8 cellular contexts compared by ENCODE assay signal in genomic region chr2:26692814-26693286, GRCh38. TPM values are rescaled to one million over a fixed set of nuclear protein-coding genes. Genes with fewer than 3 reads are reported as not detected.
DNase-seq lines count a peak whose midpoint lies in the region; ATAC-seq, FAIRE-seq and TF ChIP-seq lines count a peak whose summit lies in the region.

No MANE protein-coding gene starts in this region.

- peaks cover 13% of the 10 kb centered on the region; the same call in 1 of the 2 replicates for H4K20me1 ChIP-seq in HepG2 (ENCODE audit: insufficient read depth, low read length)

- DNase-seq in HepG2 (ENCODE audit: low spot score) (no peak), right lobe of liver (no peak), astrocyte of the hippocampus (ENCODE audit: low read depth, low spot score) (peak; percentile 83), left lung (peak in 1 of 2 donors; percentile 70), uterus (no peak), erythroblast (lab: John Stamatoyannopoulos, UW) (no peak), OCI-M2 (lab: John Stamatoyannopoulos, UW; ENCODE audit: unreplicated experiment) (no peak)
- DNase-seq in activated effector memory CD4-positive, alpha-beta T cell treated with Interleukin-2 at 50 U/mL for 16 hours: no peak

- in situ Hi-C loops in HepG2 (cut with HindIII; ENCODE audit: extremely low pct_ligation_motif_present, low pct_unique_long_range_greater_than_20kb): no loop called here

- TF ChIP-seq POLR2A in HepG2 (IDR thresholded peaks at IDR 0.05; ENCODE audit: insufficient read depth in 1 of 2, low read depth in 2 of 2, low read length in 2 of 2): no peak
- TF ChIP-seq POLR2A in right lobe of liver (IDR thresholded peaks at IDR 0.05): no peak
- no peak for TF ChIP-seq POLR2A in uterus (IDR thresholded peaks at IDR 0.05)
- TF ChIP-seq POLR2A in erythroblast (IDR thresholded peaks at IDR 0.05; ENCODE audit: low read length): no peak

- ATAC-seq in HepG2 (no peak; the same call in 2 of the 3 replicates), right lobe of liver (no peak), left lung (peak; percentile 12)

- H2AFZ ChIP-seq in HepG2 (ENCODE audit: low read length): no peak overlapping the region

- H3K27ac ChIP-seq in HepG2 (ENCODE audit: extremely low read length, insufficient read depth, low read length) (no peak overlapping the region), right lobe of liver (no peak overlapping the region), left lung (no peak overlapping the region), uterus (no peak overlapping the region)

- H3K4me1 ChIP-seq in HepG2 (ENCODE audit: insufficient read depth, low read length): peaks cover 8% of the 10 kb centered on the region
- H3K4me1 ChIP-seq in right lobe of liver: peaks cover 0 to 9% (median 0%) of the 10 kb centered on the region in 4 donors
- peaks cover 6 to 12% of the 10 kb centered on the region in 2 donors for H3K4me1 ChIP-seq in left lung
- peaks cover 5 to 11% of the 10 kb centered on the region in 2 donors for H3K4me1 ChIP-seq in uterus

- peak overlapping the region in 1 of 3 experiments; percentile 20; a peak in 1 of 6 replicates for H3K4me3 ChIP-seq in HepG2 (replicated peaks in 1 of 3; ENCODE audit: insufficient read depth in 1 of 3, low read depth in 2 of 3, low read length in 3 of 3)
- H3K4me3 ChIP-seq in right lobe of liver: no peak overlapping the region
- H3K4me3 ChIP-seq in left lung: peak overlapping the region in 1 of 2 donors; percentile 31
- peak overlapping the region; percentile 3 to 38 for H3K4me3 ChIP-seq in uterus

- H3K27me3 ChIP-seq in HepG2 (ENCODE audit: control insufficient read depth in 1 of 2, insufficient read depth in 2 of 2, low read length in 2 of 2): peaks cover 6 to 77% of the 10 kb centered on the region in 2 experiments; a peak in 4 of 5 replicates
- peaks cover 6 to 8% of the 10 kb centered on the region in 2 donors for H3K27me3 ChIP-seq in right lobe of liver
- H3K27me3 ChIP-seq in left lung: peaks cover 17 to 81% of the 10 kb centered on the region in 2 donors
- peaks cover 0 to 21% of the 10 kb centered on the region in 2 donors for H3K27me3 ChIP-seq in uterus

- H3K79me2 ChIP-seq in HepG2 (ENCODE audit: insufficient read depth, low read length): no peaks in the 10 kb centered on the region

- TF ChIP-seq CTCF in HepG2 (CRISPR knock-in tag; IDR thresholded peaks at IDR 0.05): no peak
- TF ChIP-seq CTCF in right lobe of liver (IDR thresholded peaks at IDR 0.05): no peak
- no peak for TF ChIP-seq CTCF in left lung (IDR thresholded peaks at IDR 0.05)
- peak in 1 of 4 experiments; percentile 19 for TF ChIP-seq CTCF in uterus (IDR thresholded peaks at IDR 0.05)

- POLR2A ChIA-PET in HepG2 (lab: Yijun Ruan, JAX): no interaction called here

- no peak for TF ChIP-seq EP300 in HepG2 (IDR thresholded peaks at IDR 0.05; ENCODE audit: low read depth in 2 of 2, low read length in 2 of 2)
- no peak for TF ChIP-seq EP300 in HepG2 (CRISPR knock-in tag; IDR thresholded peaks at IDR 0.05; ENCODE audit: borderline replicate concordance)

- BruUV-seq in HepG2 (replicated peaks; lab: Mats Ljungman, UMichigan): no TSS peak

- 23% methylated on average over 32 of the region's 67 CpGs for WGBS in HepG2 (ENCODE audit: low lambda C conversion rate)
- no CpG with 5 or more reads among the region's 67 CpGs for WGBS in right lobe of liver (ENCODE audit: insufficient coverage, low coverage, low lambda C conversion rate, missing lambda C conversion rate)

- TF ChIP-seq RAD21 in HepG2 (CRISPR knock-in tag; IDR thresholded peaks at IDR 0.05): no peak

- no peaks in the 10 kb centered on the region for H3K36me3 ChIP-seq in HepG2 (replicated peaks in 1 of 2; ENCODE audit: control insufficient read depth in 1 of 2, insufficient read depth in 2 of 2, low read length in 2 of 2)
- H3K36me3 ChIP-seq in right lobe of liver: no peaks in the 10 kb centered on the region
- no peaks in the 10 kb centered on the region for H3K36me3 ChIP-seq in left lung
- H3K36me3 ChIP-seq in uterus: no peaks in the 10 kb centered on the region

- FAIRE-seq in HepG2 (lab: Jason Lieb, UNC): no peak

- H3K4me2 ChIP-seq in HepG2 (ENCODE audit: low read depth, low read length): 0 out of 2 replicates have a peak overlapping the region, but pooled peaks have one; percentile 9

- H3K9ac ChIP-seq in HepG2 (ENCODE audit: insufficient read depth, low read depth, low read length): no peak overlapping the region

- H3K9me3 ChIP-seq in HepG2 (ENCODE audit: low read length): no peaks in the 10 kb centered on the region
- H3K9me3 ChIP-seq in right lobe of liver: no peaks in the 10 kb centered on the region
- H3K9me3 ChIP-seq in left lung: no peaks in the 10 kb centered on the region
- no peaks in the 10 kb centered on the region for H3K9me3 ChIP-seq in uterus

- intact Hi-C loops in HepG2 (cut with micrococcal nuclease; ENCODE audit: unreplicated experiment): no loop called here
- intact Hi-C loops in right lobe of liver (cut with DNase I): no loop called here
- intact Hi-C loops in left lung (cut with DNase I): no loop called here
- intact Hi-C loops in uterus (cut with DNase I; ENCODE audit: low total_unique reads): no loop called here

- CTCF ChIA-PET in HepG2 (lab: Yijun Ruan, JAX; ENCODE audit: low intra/inter-chr PET ratio, low total read pairs): no interaction called here

TF ChIP-seq in HepG2, 621 proteins besides CTCF, POLR2A, EP300 and RAD21 (continues in another document):
- TF ChIP-seq ZNF567 (CRISPR knock-in tag; IDR thresholded peaks at IDR 0.05; ENCODE audit: borderline replicate concordance) (no peak), TEF (CRISPR knock-in tag; IDR thresholded peaks at IDR 0.05) (no peak)

RNA-seq across cellular contexts. Expression of gene KCNK3, which starts 0.3 kb away (rescaled TPM):
- not detected in 2 replicates for total RNA-seq in HepG2 (2016; rRNA removed; fragmentation: Illumina TruSeq; extraction: Trizol)
- total RNA-seq in HepG2 (2016; cell fraction: cytosol; rRNA removed; fragmentation: Illumina TruSeq; extraction: Trizol; ENCODE audit: low read depth): not detected in 2 replicates
- not detected in 2 replicates for total RNA-seq in HepG2 (2016; cell fraction: insoluble cytoplasmic fraction; rRNA removed; fragmentation: Illumina TruSeq; extraction: Trizol)
- not detected in 2 replicates for total RNA-seq in HepG2 (2016; cell fraction: membrane; rRNA removed; fragmentation: Illumina TruSeq; extraction: Trizol)
- total RNA-seq in HepG2 (2016; cell fraction: nucleus; rRNA removed; fragmentation: Illumina TruSeq; extraction: Trizol): not detected in 2 replicates
- polyA plus RNA-seq in HepG2 (2011; rRNA removed): 0.03 TPM in 1 of 2 replicates, not detected in the other
- polyA plus RNA-seq in HepG2 (2011; cell fraction: cytosol; rRNA removed): not detected in 2 replicates
- polyA plus RNA-seq in HepG2 (2011; cell fraction: nucleus; rRNA removed): not detected in 2 replicates
- not detected in 2 replicates for polyA plus RNA-seq in HepG2 (2012)
- polyA plus RNA-seq in HepG2 (2016; cell fraction: cytosol; fragmentation: Illumina TruSeq; extraction: Trizol; ENCODE audit: low read depth): not detected in 2 replicates
- polyA plus RNA-seq in HepG2 (2016; cell fraction: insoluble cytoplasmic fraction; fragmentation: Illumina TruSeq; extraction: Trizol; ENCODE audit: low read depth): not detected in 2 replicates
- polyA plus RNA-seq in HepG2 (2016; cell fraction: membrane; fragmentation: Illumina TruSeq; extraction: Trizol; ENCODE audit: low read depth): not detected in 2 replicates
- polyA plus RNA-seq in HepG2 (2016; cell fraction: nucleus; fragmentation: Illumina TruSeq; extraction: Trizol; ENCODE audit: insufficient read depth, low read depth): not detected in 2 replicates
- 3.7 TPM in 1 of 2 replicates, not detected in the other for polyA minus RNA-seq in HepG2 (2011; rRNA and poly(A)+ RNA removed; ENCODE audit: low replicate concordance)
- polyA minus RNA-seq in HepG2 (2011; cell fraction: cytosol; rRNA and poly(A)+ RNA removed): not detected in 2 replicates
- polyA minus RNA-seq in HepG2 (2011; cell fraction: nucleus; rRNA and poly(A)+ RNA removed): not detected in 2 replicates
- total RNA-seq in right lobe of liver: under 1 TPM; 0.18 to 0.43 (median 0.33) TPM
- total RNA-seq in left lung: 10 to 100 TPM; 17.8 to 24.1 TPM
- total RNA-seq in uterus: 1 to 10 TPM in 3 of 4 donors, under 1 TPM in 1; 0.29 to 7.8 (median 4.6) TPM

RNA-seq across cellular contexts. Expression of gene CIB4, which starts 51.7 kb away (rescaled TPM):
- total RNA-seq in HepG2 (2016; rRNA removed; fragmentation: Illumina TruSeq; extraction: Trizol): not detected in 2 replicates
- not detected in 2 replicates for total RNA-seq in HepG2 (2016; cell fraction: cytosol; rRNA removed; fragmentation: Illumina TruSeq; extraction: Trizol; ENCODE audit: low read depth)
- total RNA-seq in HepG2 (2016; cell fraction: insoluble cytoplasmic fraction; rRNA removed; fragmentation: Illumina TruSeq; extraction: Trizol): not detected in 2 replicates
- not detected in 2 replicates for total RNA-seq in HepG2 (2016; cell fraction: membrane; rRNA removed; fragmentation: Illumina TruSeq; extraction: Trizol)
- not detected in 2 replicates for total RNA-seq in HepG2 (2016; cell fraction: nucleus; rRNA removed; fragmentation: Illumina TruSeq; extraction: Trizol)
- polyA plus RNA-seq in HepG2 (2011; rRNA removed): not detected in 2 replicates
- not detected in 2 replicates for polyA plus RNA-seq in HepG2 (2011; cell fraction: cytosol; rRNA removed)
- not detected in 2 replicates for polyA plus RNA-seq in HepG2 (2011; cell fraction: nucleus; rRNA removed)
- not detected in 2 replicates for polyA plus RNA-seq in HepG2 (2012)
- not detected in 2 replicates for polyA plus RNA-seq in HepG2 (2016; cell fraction: cytosol; fragmentation: Illumina TruSeq; extraction: Trizol; ENCODE audit: low read depth)
- polyA plus RNA-seq in HepG2 (2016; cell fraction: insoluble cytoplasmic fraction; fragmentation: Illumina TruSeq; extraction: Trizol; ENCODE audit: low read depth): not detected in 2 replicates
- polyA plus RNA-seq in HepG2 (2016; cell fraction: membrane; fragmentation: Illumina TruSeq; extraction: Trizol; ENCODE audit: low read depth): not detected in 2 replicates
- not detected in 2 replicates for polyA plus RNA-seq in HepG2 (2016; cell fraction: nucleus; fragmentation: Illumina TruSeq; extraction: Trizol; ENCODE audit: insufficient read depth, low read depth)
- not detected in 2 replicates for polyA minus RNA-seq in HepG2 (2011; rRNA and poly(A)+ RNA removed; ENCODE audit: low replicate concordance)
- not detected in 2 replicates for polyA minus RNA-seq in HepG2 (2011; cell fraction: cytosol; rRNA and poly(A)+ RNA removed)
- polyA minus RNA-seq in HepG2 (2011; cell fraction: nucleus; rRNA and poly(A)+ RNA removed): not detected in 2 replicates
- total RNA-seq in right lobe of liver: not detected
- total RNA-seq in left lung: not detected
- under 1 TPM in 1 of 4 donors, not detected in 3; 0.61 TPM for total RNA-seq in uterus

Comparison
In these comparisons a context has a peak if more than half of its experiments do, and no peak if none do; other contexts are left out.
1. H3K4me3 ChIP-seq: peak in uterus (2 of 2); none in right lobe of liver (0 of 3).